ENCODE assay signal across 22 cellular contexts in genomic region chr18:23154823-23155517, GRCh38. TPM values are rescaled to one million over a fixed set of nuclear protein-coding genes. Genes with fewer than 3 reads are reported as not detected.
DNase-seq lines count a peak whose midpoint lies in the region; ATAC-seq and TF ChIP-seq lines count a peak whose summit lies in the region.
"Had no signal": no experiment of that assay in that cellular context is flagged by ENCODE, and none has a peak within 500 bp of the region (broad histone marks: within the 10 kb centered on the region; RNA-seq: fewer than 3 reads in every experiment).

No MANE protein-coding gene starts in this region.

- H3K4me1 Mint-ChIP-seq in MCF 10A (ENCODE audit: insufficient read depth, unreplicated experiment), result no peaks in the 10 kb centered on the region
- H3K4me1 Mint-ChIP-seq: stimulated activated naive CD8-positive, alpha-beta T cell treated with anti-CD3 and anti-CD28 coated beads, Interleukin-15, amount 100 ng/mL, for 72 hours had no signal

- H2AFZ ChIP-seq in hepatocyte, result no peak overlapping the region

- no peak for TF ChIP-seq CTCF in breast epithelium (IDR thresholded peaks at IDR 0.05)
- TF ChIP-seq CTCF in MCF 10A (IDR thresholded peaks at IDR 0.05; ENCODE audit: unreplicated experiment), result no peak
- TF ChIP-seq CTCF in VCaP (conservative IDR thresholded peaks at IDR 0.05), result no peak
- no peak for TF ChIP-seq CTCF in hepatocyte (IDR thresholded peaks at IDR 0.05; ENCODE audit: poor library complexity)
- no peak for TF ChIP-seq CTCF in omental fat pad (IDR thresholded peaks at IDR 0.05)

- no peak overlapping the region for H3K4me3 Mint-ChIP-seq in MCF 10A (ENCODE audit: unreplicated experiment)
- H3K4me3 Mint-ChIP-seq: activated naive CD4-positive, alpha-beta T cell treated with anti-CD3 and anti-CD28 coated beads for 36 hours; neural crest cell; stimulated activated naive CD8-positive, alpha-beta T cell treated with anti-CD3 and anti-CD28 coated beads, Interleukin-15, amount 100 ng/mL, for 72 hours had no signal

- CTCF ChIA-PET in MCF 10A (lab: Yijun Ruan, JAX), result interaction anchor here (1.0 kb wide), 1 partner anchor 224 kb away, joined by 4 read pairs; no protein-coding TSS in a partner anchor

- DNase-seq in breast epithelium (ENCODE audit: low spot score in 2 of 2), result no peak
- DNase-seq in MCF 10A (ENCODE audit: unreplicated experiment), result no peak
- no peak for DNase-seq in hepatocyte (ENCODE audit: low spot score)
- DNase-seq in omental fat pad (ENCODE audit: low spot score), result no peak
- no peak for DNase-seq in NCI-H1092 (lab: John Stamatoyannopoulos, UW)
- DNase-seq: activated CD8-positive, alpha-beta memory T cell treated with anti-CD3 and anti-CD28 coated beads for 24 hours; activated naive CD4-positive, alpha-beta T cell treated with anti-CD3 and anti-CD28 coated beads for 36 hours; activated T-cell treated with anti-CD3 and anti-CD28 coated beads, Interleukin-2, amount 50 U/mL, for 48 hours; aorta; effector memory CD4-positive, alpha-beta T cell; GOT3; NCI-H1092 treated with DMSO at 0.1 percent for 48 hours; NCI-H2029 treated with DMSO at 0.1 percent for 48 hours; stimulated activated CD4-positive, alpha-beta T cell treated with anti-CD3 and anti-CD28 coated beads, Interleukin-4, amount 100 ng/mL, for 24 hours; stimulated activated naive CD8-positive, alpha-beta T cell treated with anti-CD3 and anti-CD28 coated beads, Interleukin-15, amount 100 ng/mL, for 72 hours; upper lobe of right lung had no signal

- POLR2A ChIA-PET in MCF 10A (lab: Yijun Ruan, JAX), result interaction anchor here (1.5 kb wide), 1 partner anchor 11 kb away, joined by 6 read pairs; no protein-coding TSS in a partner anchor

- no peak overlapping the region for H3K27ac Mint-ChIP-seq in MCF 10A (ENCODE audit: low read depth, unreplicated experiment)
- H3K27ac Mint-ChIP-seq: activated naive CD4-positive, alpha-beta T cell treated with anti-CD3 and anti-CD28 coated beads for 36 hours; stimulated activated naive CD8-positive, alpha-beta T cell treated with anti-CD3 and anti-CD28 coated beads, Interleukin-15, amount 100 ng/mL, for 72 hours had no signal

- no peaks in the 10 kb centered on the region for H3K27me3 Mint-ChIP-seq in MCF 10A (ENCODE audit: insufficient read depth, unreplicated experiment)
- H3K27me3 Mint-ChIP-seq: stimulated activated naive CD8-positive, alpha-beta T cell treated with anti-CD3 and anti-CD28 coated beads, Interleukin-15, amount 100 ng/mL, for 72 hours had no signal

- H3K9me3 Mint-ChIP-seq in MCF 10A (ENCODE audit: unreplicated experiment), result no peaks in the 10 kb centered on the region
- H3K9me3 Mint-ChIP-seq: activated naive CD4-positive, alpha-beta T cell treated with anti-CD3 and anti-CD28 coated beads for 36 hours; neural crest cell; stimulated activated naive CD8-positive, alpha-beta T cell treated with anti-CD3 and anti-CD28 coated beads, Interleukin-15, amount 100 ng/mL, for 72 hours had no signal

- ATAC-seq in GM21723 (IDR thresholded peaks at IDR 0.05; ENCODE audit: unreplicated experiment) (no peak), HG03469 (IDR thresholded peaks at IDR 0.05; ENCODE audit: unreplicated experiment) (no peak), omental fat pad (ENCODE audit: low FRiP score) (no peak)
- ATAC-seq: left lobe of liver; stimulated activated naive CD8-positive, alpha-beta T cell treated with anti-CD3 and anti-CD28 coated beads, Interleukin-15, amount 100 ng/mL, for 72 hours; upper lobe of right lung had no signal

- intact Hi-C loops in breast epithelium (cut with DNase I; ENCODE audit: low total_unique reads), result no loop called here
- intact Hi-C loops in MCF 10A (cut with micrococcal nuclease), result no loop called here

- H4K20me1 ChIP-seq in hepatocyte (ENCODE audit: insufficient read depth, poor library complexity, severe bottlenecking), result no peaks in the 10 kb centered on the region

- no peaks in the 10 kb centered on the region for H3K9me2 ChIP-seq in hepatocyte (replicated peaks; ENCODE audit: insufficient read depth)

- H3K36me3 ChIP-seq in breast epithelium (no peaks in the 10 kb centered on the region), hepatocyte (replicated peaks; ENCODE audit: insufficient read depth, low read depth) (no peaks in the 10 kb centered on the region)
- H3K36me3 ChIP-seq: upper lobe of right lung had no signal

- H3K27ac ChIP-seq in breast epithelium, result peak overlapping the region; percentile 10 to 79
- H3K27ac ChIP-seq in VCaP, result peak overlapping the region; percentile 52
- H3K27ac ChIP-seq in hepatocyte, result no peak overlapping the region
- H3K27ac ChIP-seq: C4-2B, upper lobe of right lung had no signal

- H3K4me2 ChIP-seq in hepatocyte, result peak overlapping the region; percentile 63

- 70% methylated on average over 5 of the region's 5 CpGs for WGBS in hepatocyte (ENCODE audit: low lambda C conversion rate, missing lambda C conversion rate)

- no peaks in the 10 kb centered on the region for H3K27me3 ChIP-seq in breast epithelium
- H3K27me3 ChIP-seq in hepatocyte, result no peaks in the 10 kb centered on the region
- H3K27me3 ChIP-seq: upper lobe of right lung had no signal

- peaks cover 3 to 14% of the 10 kb centered on the region in 2 donors for H3K4me1 ChIP-seq in breast epithelium
- no peaks in the 10 kb centered on the region for H3K4me1 ChIP-seq in hepatocyte (ENCODE audit: insufficient read depth)

- no TSS peak for BruUV-seq in MCF 10A (replicated peaks; lab: Mats Ljungman, UMichigan)

- H3K4me3 ChIP-seq in breast epithelium (no peak overlapping the region), hepatocyte (no peak overlapping the region)
- H3K4me3 ChIP-seq: upper lobe of right lung had no signal

- TF ChIP-seq POLR2A in breast epithelium (IDR thresholded peaks at IDR 0.05), result no peak

- peaks cover 37% of the 10 kb centered on the region for H3K79me2 ChIP-seq in hepatocyte

- H3K36me3 Mint-ChIP-seq in MCF 10A (ENCODE audit: insufficient read depth, unreplicated experiment), result no peaks in the 10 kb centered on the region

- H3K9me3 ChIP-seq in breast epithelium, result no peaks in the 10 kb centered on the region
- H3K9me3 ChIP-seq in hepatocyte (ENCODE audit: low read depth), result no peaks in the 10 kb centered on the region
- H3K9me3 ChIP-seq: upper lobe of right lung had no signal

RNA-seq across cellular contexts. Expression of gene CABLES1, which starts 19.7 kb away (rescaled TPM):
- total RNA-seq in breast epithelium (10 to 100 TPM; 18.1 to 28.7 (median 22.3) TPM), MCF 10A (2022) (3.2 and 3.7 TPM in 2 replicates), hepatocyte (6.9 and 7.2 TPM in 2 replicates), omental fat pad (10 to 100 TPM; 24.4 to 95.9 (median 30.4) TPM)
- 10.8 TPM in 2 replicates for polyA plus RNA-seq in hepatocyte
